In genomic region chr1:109394591-109395281, GRCh38 we compare ENCODE assay signal across 14 cellular contexts. TPM values are rescaled to one million over a fixed set of nuclear protein-coding genes. Genes with fewer than 3 reads are reported as not detected.
DNase-seq lines count a peak whose midpoint lies in the region; ATAC-seq, FAIRE-seq and TF ChIP-seq lines count a peak whose summit lies in the region.
"Had no signal": no experiment of that assay in that cellular context is flagged by ENCODE, and none has a peak within 500 bp of the region (broad histone marks: within the 10 kb centered on the region; RNA-seq: fewer than 3 reads in every experiment).

No MANE protein-coding gene starts in this region.

- H2AFZ ChIP-seq in K562 (ENCODE audit: low read depth, low read length) (peak overlapping the region; percentile 6), GM23338 (no peak overlapping the region)

- H3K36me3 ChIP-seq in CD8-positive, alpha-beta memory T cell (ENCODE audit: insufficient read depth, low read length): no peaks in the 10 kb centered on the region
- peaks cover 22% of the 10 kb centered on the region for H3K36me3 ChIP-seq in K562 (ENCODE audit: control insufficient read depth, insufficient read depth, low read length)
- no peaks in the 10 kb centered on the region for H3K36me3 ChIP-seq in lung (ENCODE audit: control insufficient read depth in 2 of 2, insufficient read depth in 2 of 2, low read length in 2 of 2)
- H3K36me3 ChIP-seq in skeletal muscle satellite cell (ENCODE audit: insufficient read depth, low read length): no peaks in the 10 kb centered on the region
- H3K36me3 ChIP-seq in GM23338 (ENCODE audit: insufficient read depth): no peaks in the 10 kb centered on the region
- H3K36me3 ChIP-seq: cardiac muscle cell had no signal

- peak overlapping the region; percentile 4 to 86; a peak in 2 of 4 replicates for H3K9ac ChIP-seq in K562 (ENCODE audit: insufficient read depth in 1 of 2, low read depth in 2 of 2, low read length in 2 of 2)
- peak overlapping the region; percentile 81 for H3K9ac ChIP-seq in skeletal muscle satellite cell (ENCODE audit: low read depth, low read length)
- H3K9ac ChIP-seq: SK-N-SH had no signal

- H3K9me3 Mint-ChIP-seq in CD8-positive, alpha-beta memory T cell: no peaks in the 10 kb centered on the region
- H3K9me3 Mint-ChIP-seq in GM23338: no peaks in the 10 kb centered on the region

- H3K27ac ChIP-seq in CD8-positive, alpha-beta memory T cell (ENCODE audit: low read depth, low read length): peak overlapping the region; percentile 30
- H3K27ac ChIP-seq in K562 (ENCODE audit: extremely low read depth, low read depth, low read length) (peak overlapping the region; percentile 92), lung (ENCODE audit: low read depth in 1 of 2, low read length in 1 of 2) (peak overlapping the region; percentile 53 to 83), GM23338 (ENCODE audit: low read depth) (no peak overlapping the region)
- H3K27ac ChIP-seq: epithelial cell of prostate had no signal

- H4K20me1 ChIP-seq in K562 (replicated peaks; ENCODE audit: control insufficient read depth, insufficient read depth, low read length): no peaks in the 10 kb centered on the region
- peaks cover 15% of the 10 kb centered on the region for H4K20me1 ChIP-seq in GM23338 (replicated peaks; ENCODE audit: insufficient read depth)

- FAIRE-seq in K562 (lab: Jason Lieb, UNC): no peak

- peaks cover 33 to 58% of the 10 kb centered on the region in 2 donors for H3K27me3 Mint-ChIP-seq in CD8-positive, alpha-beta memory T cell
- H3K27me3 Mint-ChIP-seq in GM23338 (ENCODE audit: insufficient read depth, low read depth, poor library complexity): peaks cover 12% of the 10 kb centered on the region

- no peaks in the 10 kb centered on the region for H3K9me2 ChIP-seq in GM23338 (ENCODE audit: insufficient read depth)
- H3K9me2 ChIP-seq: SK-N-SH had no signal

- H3K4me1 Mint-ChIP-seq in CD8-positive, alpha-beta memory T cell: peaks cover 7 to 18% (median 15%) of the 10 kb centered on the region in 3 donors
- H3K4me1 Mint-ChIP-seq in GM23338: peaks cover 51% of the 10 kb centered on the region

- peaks cover 78% of the 10 kb centered on the region for H3K79me2 ChIP-seq in K562 (ENCODE audit: control insufficient read depth, insufficient read depth, low read length)
- H3K79me2 ChIP-seq in GM23338 (replicated peaks; ENCODE audit: insufficient read depth): peaks cover 72% of the 10 kb centered on the region

- POLR2A ChIA-PET in CD8-positive, alpha-beta memory T cell (lab: Charles Lee): no interaction called here
- POLR2A ChIA-PET in K562 (lab: Yijun Ruan, JAX): interaction anchor here (1.0 to 1.9 kb wide), 3 partner anchors 11 to 87 kb away, joined by 3 to 5 read pairs (median 5); no protein-coding TSS in a partner anchor

- no peak overlapping the region for H3K4me3 ChIP-seq in CD8-positive, alpha-beta memory T cell (ENCODE audit: low read length)
- H3K4me3 ChIP-seq in K562 (peak overlapping the region; percentile 13; the same call in 1 of the 2 replicates), lung (no peak overlapping the region), skeletal muscle satellite cell (ENCODE audit: low read length) (no peak overlapping the region), GM23338 (no peak overlapping the region)
- H3K4me3 ChIP-seq: cardiac muscle cell had no signal

- peaks cover 9% of the 10 kb centered on the region for H3F3A ChIP-seq in GM23338 (replicated peaks; ENCODE audit: low read depth)

- no peak overlapping the region for H3K4me3 Mint-ChIP-seq in CD8-positive, alpha-beta memory T cell
- H3K4me3 Mint-ChIP-seq in GM23338: no peak overlapping the region; the same call in 2 of the 3 replicates
- H3K4me3 Mint-ChIP-seq: activated CD8-positive, alpha-beta T cell treated with anti-CD3 and anti-CD28 coated beads, Interleukin-2, amount 10 ng/mL, durations not matched to agents 7 days and 5 days had no signal

- DNase-seq in CD8-positive, alpha-beta memory T cell: no peak
- DNase-seq in K562 (ENCODE audit: extremely low read depth in 1 of 4, low spot score in 3 of 4): no peak
- DNase-seq in lung (ENCODE audit: low spot score): no peak
- DNase-seq in mucosa of gallbladder (ENCODE audit: low spot score): no peak
- no peak for DNase-seq in GM23338 (ENCODE audit: low spot score)
- DNase-seq: activated CD8-positive, alpha-beta T cell treated with anti-CD3 and anti-CD28 coated beads, Interleukin-2, amount 10 ng/mL, durations not matched to agents 7 days and 5 days; activated gamma-delta T cell; NCI-H1092 treated with DMSO at 0.1 percent for 48 hours; SK-N-SH had no signal

- no peak overlapping the region for H3K27ac Mint-ChIP-seq in CD8-positive, alpha-beta memory T cell
- H3K27ac Mint-ChIP-seq in GM23338: no peak overlapping the region
- H3K27ac Mint-ChIP-seq: activated CD8-positive, alpha-beta T cell treated with anti-CD3 and anti-CD28 coated beads, Interleukin-2, amount 10 ng/mL, durations not matched to agents 7 days and 5 days had no signal

- TF ChIP-seq CTCF in K562 (IDR thresholded peaks at IDR 0.05 in 2 of 3, conservative IDR thresholded peaks at IDR 0.05 in 1 of 3; ENCODE audit: insufficient read depth in 2 of 3, low read depth in 1 of 3, low read length in 3 of 3) (no peak), lung (IDR thresholded peaks at IDR 0.05; ENCODE audit: control extremely low read depth, extremely low read depth) (no peak), GM23338 (conservative IDR thresholded peaks at IDR 0.05; ENCODE audit: low read depth in 2 of 2) (no peak)

- BruUV-seq in K562 (replicated peaks; lab: Mats Ljungman, UMichigan): no TSS peak

- H3K9me3 ChIP-seq in CD8-positive, alpha-beta memory T cell (ENCODE audit: low read length): no peaks in the 10 kb centered on the region
- no peaks in the 10 kb centered on the region for H3K9me3 ChIP-seq in K562 (replicated peaks; ENCODE audit: control insufficient read depth, insufficient read depth, low read depth, low read length)
- H3K9me3 ChIP-seq in lung (ENCODE audit: control insufficient read depth in 2 of 2, insufficient read depth in 1 of 2, low read length in 1 of 2): no peaks in the 10 kb centered on the region
- no peaks in the 10 kb centered on the region for H3K9me3 ChIP-seq in skeletal muscle satellite cell (replicated peaks; ENCODE audit: low read length)
- H3K9me3 ChIP-seq: SK-N-SH had no signal

- H3K36me3 Mint-ChIP-seq in CD8-positive, alpha-beta memory T cell: peaks cover 0 to 1% (median 0%) of the 10 kb centered on the region in 3 donors
- H3K36me3 Mint-ChIP-seq in GM23338 (ENCODE audit: low read depth): no peaks in the 10 kb centered on the region; the same call in 2 of the 3 replicates

- no peak for TF ChIP-seq POLR2A in K562 (conservative IDR thresholded peaks at IDR 0.05)

- H3K4me2 ChIP-seq in K562 (ENCODE audit: insufficient read depth, low read length): peak overlapping the region; percentile 68
- H3K4me2 ChIP-seq in skeletal muscle satellite cell (ENCODE audit: low read length): peak overlapping the region; percentile 41
- H3K4me2 ChIP-seq in GM23338: no peak overlapping the region
- H3K4me2 ChIP-seq: SK-N-SH had no signal

- no peak for ATAC-seq in K562
- no peak for ATAC-seq in lung (ENCODE audit: insufficient read depth, low FRiP score)
- no peak for ATAC-seq in HG03521 (IDR thresholded peaks at IDR 0.05; ENCODE audit: unreplicated experiment)
- ATAC-seq in GM19455 (IDR thresholded peaks at IDR 0.05; ENCODE audit: unreplicated experiment): no peak
- no peak for ATAC-seq in GM23338
- ATAC-seq: activated CD8-positive, alpha-beta T cell treated with anti-CD3 and anti-CD28 coated beads, Interleukin-2, amount 10 ng/mL, durations not matched to agents 7 days and 5 days had no signal

- CTCF ChIA-PET in CD8-positive, alpha-beta memory T cell (lab: Charles Lee): interaction anchor here (1.3 kb wide), 1 partner anchor 116 kb away, joined by 5 read pairs; no protein-coding TSS in a partner anchor
- CTCF ChIA-PET in K562 (lab: Yijun Ruan, JAX; ENCODE audit: low intra/inter-chr PET ratio): interaction anchor here (0.6 to 0.7 kb wide), 3 partner anchors 131 to 432 kb away, joined by 3 to 8 read pairs (median 3); no protein-coding TSS in a partner anchor

- no peak for TF ChIP-seq RAD21 in K562 (CRISPR knock-in tag; conservative IDR thresholded peaks at IDR 0.05 in 1 of 2, IDR thresholded peaks at IDR 0.05 in 1 of 2)

- TF ChIP-seq EP300 in K562 (IDR thresholded peaks at IDR 0.05; ENCODE audit: low read length): no peak; the same call in 1 of the 2 replicates

- peaks cover 24% of the 10 kb centered on the region for H3K27me3 ChIP-seq in CD8-positive, alpha-beta memory T cell (ENCODE audit: insufficient read depth, low read length, poor library complexity, severe bottlenecking)
- no peaks in the 10 kb centered on the region for H3K27me3 ChIP-seq in K562 (ENCODE audit: control insufficient read depth in 2 of 2, insufficient read depth in 2 of 2, low read length in 2 of 2)
- H3K27me3 ChIP-seq in lung (ENCODE audit: control insufficient read depth, insufficient read depth): no peaks in the 10 kb centered on the region
- no peaks in the 10 kb centered on the region for H3K27me3 ChIP-seq in skeletal muscle satellite cell (ENCODE audit: control insufficient read depth, insufficient read depth, low read length)
- no peaks in the 10 kb centered on the region for H3K27me3 ChIP-seq in GM23338 (ENCODE audit: insufficient read depth)
- H3K27me3 ChIP-seq: cardiac muscle cell had no signal

- peaks cover 10% of the 10 kb centered on the region for H3K4me1 ChIP-seq in CD8-positive, alpha-beta memory T cell (ENCODE audit: insufficient read depth, low read length)
- H3K4me1 ChIP-seq in K562 (replicated peaks in 1 of 2; ENCODE audit: control insufficient read depth in 2 of 2, insufficient read depth in 2 of 2, low read length in 2 of 2) (peaks cover 38 to 61% of the 10 kb centered on the region in 2 experiments), lung (ENCODE audit: control insufficient read depth in 2 of 2, insufficient read depth in 2 of 2, low read length in 2 of 2) (peaks cover 6 to 23% of the 10 kb centered on the region in 2 donors), skeletal muscle satellite cell (ENCODE audit: control insufficient read depth, insufficient read depth, low read length) (peaks cover 80% of the 10 kb centered on the region), GM23338 (ENCODE audit: insufficient read depth) (peaks cover 31% of the 10 kb centered on the region)

- in situ Hi-C loops in K562 (cut with MboI): no loop called here

- intact Hi-C loops in K562 (cut with micrococcal nuclease): loop anchor here (1.0 to 5.0 kb wide), 2 partner anchors 32 to 193 kb away; no protein-coding TSS in a partner anchor

- no peaks in the 10 kb centered on the region for H3K9me1 ChIP-seq in K562 (ENCODE audit: control insufficient read depth, insufficient read depth, low read length)

- WGBS in K562 (ENCODE audit: insufficient coverage, low coverage, missing lambda C conversion rate): 3% methylated on average over 5 of the region's 5 CpGs
- 58 to 68% methylated on average over 5 of the region's 5 CpGs for WGBS in lung, 2 donors

RNA-seq across cellular contexts. Expression of gene SORT1, which starts 3.0 kb away (rescaled TPM):
- total RNA-seq in CD8-positive, alpha-beta memory T cell: 1 to 10 TPM; 3.0 to 3.9 TPM
- polyA plus RNA-seq in CD8-positive, alpha-beta memory T cell: 0.16 TPM
- 326 and 417 TPM in 2 replicates for total RNA-seq in K562 (2011; cell fraction: chromatin; rRNA removed; ENCODE audit: low replicate concordance)
- 241 and 283 TPM in 2 replicates for total RNA-seq in K562 (2011; cell fraction: nucleolus; rRNA removed)
- total RNA-seq in K562 (2011; cell fraction: nucleoplasm; rRNA removed): 391 and 568 TPM in 2 replicates
- 35.5 and 41.4 TPM in 2 replicates for total RNA-seq in K562 (2014; rRNA removed)
- total RNA-seq in K562 (2014; rRNA removed; fragmentation: Illumina TruSeq; extraction: Trizol): 91.0 and 110 TPM in 2 replicates
- total RNA-seq in K562 (2015; rRNA removed; fragmentation: Illumina TruSeq; extraction: Trizol): 88.2 and 96.9 TPM in 2 replicates
- 110 and 112 TPM in 2 replicates for total RNA-seq in K562 (2021)
- polyA plus RNA-seq in K562 (2011; rRNA removed): 78.2 and 92.1 TPM in 2 replicates
- 40.5 and 54.0 TPM in 2 replicates for polyA plus RNA-seq in K562 (2011; cell fraction: cytosol; rRNA removed)
- 57.9 and 62.0 TPM in 2 replicates for polyA plus RNA-seq in K562 (2011; cell fraction: nucleus; rRNA removed)
- polyA plus RNA-seq in K562 (2012): 50.8 and 57.3 TPM in 2 replicates
- polyA plus RNA-seq in K562 (2014; fragmentation: Illumina TruSeq; extraction: Trizol): 65.0 and 68.2 TPM in 2 replicates
- polyA plus RNA-seq in K562 (2014; fragmentation: Nextera tagmentation; extraction: Ambion mirVana): 10 to 100 TPM; 27.4 to 33.3 TPM
- 41.4 and 43.4 TPM in 2 replicates for polyA plus RNA-seq in K562 (2014; rRNA removed)
- polyA minus RNA-seq in K562 (2011; rRNA and poly(A)+ RNA removed): 227 and 260 TPM in 2 replicates
- 87.5 and 90.6 TPM in 2 replicates for polyA minus RNA-seq in K562 (2011; cell fraction: cytosol; rRNA and poly(A)+ RNA removed)
- polyA minus RNA-seq in K562 (2011; cell fraction: nucleus; rRNA and poly(A)+ RNA removed): 98.4 and 138 TPM in 2 replicates
- 100 to 1,000 TPM in 1 of 2 donors, 10 to 100 TPM in 1; 61.7 to 135 TPM for total RNA-seq in lung
- 10 to 100 TPM; 39.0 to 53.1 TPM for polyA plus RNA-seq in lung
- total RNA-seq in skeletal muscle satellite cell (2012; rRNA removed): 1.0 and 13.1 TPM in 2 replicates
- total RNA-seq in mucosa of gallbladder: 96.7 TPM
- 51.7 and 55.4 TPM in 2 replicates for total RNA-seq in GM23338 (2014; rRNA removed; shearing (Covaris generic))
- 10.3 and 10.9 TPM in 2 replicates for polyA plus RNA-seq in GM23338 (2016; fragmentation: Nextera tagmentation; extraction: Ambion mirVana)

RNA-seq across cellular contexts. Expression of gene PSMA5, which starts 31.5 kb away (rescaled TPM):
- 100 to 1,000 TPM; 207 to 238 TPM for total RNA-seq in CD8-positive, alpha-beta memory T cell
- polyA plus RNA-seq in CD8-positive, alpha-beta memory T cell: 120 TPM
- 131 and 146 TPM in 2 replicates for total RNA-seq in K562 (2011; cell fraction: chromatin; rRNA removed; ENCODE audit: low replicate concordance)
- total RNA-seq in K562 (2011; cell fraction: nucleolus; rRNA removed): 74.6 and 80.0 TPM in 2 replicates
- total RNA-seq in K562 (2011; cell fraction: nucleoplasm; rRNA removed): 126 and 145 TPM in 2 replicates
- total RNA-seq in K562 (2014; rRNA removed): 77.1 and 82.6 TPM in 2 replicates
- total RNA-seq in K562 (2014; rRNA removed; fragmentation: Illumina TruSeq; extraction: Trizol): 309 and 348 TPM in 2 replicates
- 155 and 190 TPM in 2 replicates for total RNA-seq in K562 (2015; rRNA removed; fragmentation: Illumina TruSeq; extraction: Trizol)
- total RNA-seq in K562 (2021): 287 and 302 TPM in 2 replicates
- polyA plus RNA-seq in K562 (2011; rRNA removed): 299 and 397 TPM in 2 replicates
- polyA plus RNA-seq in K562 (2011; cell fraction: cytosol; rRNA removed): 168 and 244 TPM in 2 replicates
- 74.2 and 128 TPM in 2 replicates for polyA plus RNA-seq in K562 (2011; cell fraction: nucleus; rRNA removed)
- 169 and 249 TPM in 2 replicates for polyA plus RNA-seq in K562 (2012)
- 246 and 256 TPM in 2 replicates for polyA plus RNA-seq in K562 (2014; fragmentation: Illumina TruSeq; extraction: Trizol)
- polyA plus RNA-seq in K562 (2014; fragmentation: Nextera tagmentation; extraction: Ambion mirVana): 100 to 1,000 TPM; 451 to 542 TPM
- 225 and 273 TPM in 2 replicates for polyA plus RNA-seq in K562 (2014; rRNA removed)
- polyA minus RNA-seq in K562 (2011; rRNA and poly(A)+ RNA removed): 238 and 288 TPM in 2 replicates
- polyA minus RNA-seq in K562 (2011; cell fraction: cytosol; rRNA and poly(A)+ RNA removed): 104 and 136 TPM in 2 replicates
- 40.0 and 62.9 TPM in 2 replicates for polyA minus RNA-seq in K562 (2011; cell fraction: nucleus; rRNA and poly(A)+ RNA removed)
- 10 to 100 TPM; 33.8 to 93.0 TPM for total RNA-seq in lung
- 10 to 100 TPM; 57.1 to 86.6 TPM for polyA plus RNA-seq in lung
- 55.3 and 65.4 TPM in 2 replicates for total RNA-seq in skeletal muscle satellite cell (2012; rRNA removed)
- total RNA-seq in mucosa of gallbladder: 58.5 TPM
- 94.2 and 104 TPM in 2 replicates for total RNA-seq in GM23338 (2014; rRNA removed; shearing (Covaris generic))
- 107 and 126 TPM in 2 replicates for polyA plus RNA-seq in GM23338 (2016; fragmentation: Nextera tagmentation; extraction: Ambion mirVana)

Comparison
In these comparisons a context has a peak if more than half of its experiments do, and no peak if none do; other contexts are left out.
1. RNA of gene SORT1, which starts 3.0 kb away (total RNA-seq): 61.7 to 135 TPM in lung, 35.5 to 568 TPM in K562, 96.7 TPM in mucosa of gallbladder (single experiment) and 51.7 to 55.4 TPM in GM23338; 3.0 to 3.9 TPM in CD8-positive, alpha-beta memory T cell; every median in the first group is over 4 times any median in the second.